23 cellular contexts compared by ENCODE assay signal in genomic region chr20:23138226-23138625, GRCh38. TPM values are rescaled to one million over a fixed set of nuclear protein-coding genes. Genes with fewer than 3 reads are reported as not detected.
"Had no signal": no experiment of that assay in that cellular context is flagged by ENCODE, and none has a peak within 500 bp of the region (broad histone marks: within the 10 kb centered on the region; RNA-seq: fewer than 3 reads in every experiment).

No MANE protein-coding gene starts in this region.

- DNase-seq: activated CD4-positive, alpha-beta T cell treated with anti-CD3 and anti-CD28 coated beads, Interleukin-2, amount 10 ng/mL, durations not matched to agents 7 days and 5 days; activated CD8-positive, alpha-beta T cell treated with anti-CD3 and anti-CD28 coated beads, Interleukin-2, amount 10 ng/mL, durations not matched to agents 7 days and 5 days; activated effector memory CD4-positive, alpha-beta T cell treated with Interleukin-2 at 50 U/mL for 16 hours; activated naive CD4-positive, alpha-beta T cell treated with anti-CD3 and anti-CD28 coated beads, Interleukin-2, amount 50 U/mL, for 16 hours; activated T-cell treated with anti-CD3 and anti-CD28 coated beads, Interleukin-2, amount 50 U/mL, for 4 hours; cortex of kidney; effector CD4-positive, alpha-beta T cell; left cardiac atrium; mesenchymal stem cell; mucosa of descending colon; naive B cell; pancreas; stimulated activated CD4-positive, alpha-beta T cell treated with anti-CD3 and anti-CD28 coated beads, Interleukin-4, amount 100 ng/mL, for 24 hours; testis had no signal

- H3K27me3 Mint-ChIP-seq: naive B cell; stimulated activated memory B cell treated with anti-CD40 and anti-IgM and Interleukin-4, amounts not matched to agents 10 μg/mL and 1 μg/mL and 100 μg/mL, for 72 hours; type B pancreatic cell had no signal

- H3K27ac Mint-ChIP-seq: activated CD4-positive, alpha-beta T cell treated with anti-CD3 and anti-CD28 coated beads, Interleukin-2, amount 10 ng/mL, durations not matched to agents 7 days and 5 days; activated CD8-positive, alpha-beta T cell treated with anti-CD3 and anti-CD28 coated beads, Interleukin-2, amount 10 ng/mL, durations not matched to agents 7 days and 5 days; naive B cell; neural progenitor cell; stimulated activated memory B cell treated with anti-CD40 and anti-IgM and Interleukin-4, amounts not matched to agents 10 μg/mL and 1 μg/mL and 100 μg/mL, for 72 hours; type B pancreatic cell had no signal

- H3K36me3 Mint-ChIP-seq: naive B cell; neural progenitor cell; stimulated activated memory B cell treated with anti-CD40 and anti-IgM and Interleukin-4, amounts not matched to agents 10 μg/mL and 1 μg/mL and 100 μg/mL, for 72 hours; type B pancreatic cell had no signal

- ATAC-seq: activated CD4-positive, CD25-positive, alpha-beta regulatory T cell treated with anti-CD3 and anti-CD28 coated beads, Interleukin-2, amount 50 U/mL, for 24 hours; activated CD8-positive, alpha-beta T cell treated with anti-CD3 and anti-CD28 coated beads, Interleukin-2, amount 10 ng/mL, durations not matched to agents 7 days and 5 days; activated T-cell treated with anti-CD3 and anti-CD28 coated beads, Interleukin-2, amount 50 U/mL, for 4 hours; left cardiac atrium; mucosa of descending colon; pancreas; right lobe of liver; stimulated activated memory B cell treated with anti-CD40 and anti-IgM and Interleukin-4, amounts not matched to agents 10 μg/mL and 1 μg/mL and 100 μg/mL, for 72 hours had no signal

- H2AFZ ChIP-seq: neural progenitor cell had no signal

- H3K9me3 ChIP-seq: adrenal gland, breast epithelium, esophagus muscularis mucosa, mucosa of descending colon, pancreas, right lobe of liver, testis had no signal

- H3K27ac ChIP-seq: adrenal gland, breast epithelium, esophagus muscularis mucosa, neural progenitor cell, pancreas, right lobe of liver, testis had no signal

- H3K4me3 ChIP-seq: adrenal gland, breast epithelium, esophagus muscularis mucosa, mucosa of descending colon, neural progenitor cell, pancreas, right lobe of liver, smooth muscle cell, testis had no signal

- H3K27me3 ChIP-seq: adrenal gland, breast epithelium, esophagus muscularis mucosa, neural progenitor cell, pancreas, right lobe of liver, testis had no signal

- H3K4me2 ChIP-seq: neural progenitor cell, smooth muscle cell had no signal

- H3K4me1 ChIP-seq: neural progenitor cell, pancreas, right lobe of liver had no signal

- H3K36me3 ChIP-seq: adrenal gland, breast epithelium, esophagus muscularis mucosa, neural progenitor cell, pancreas, right lobe of liver had no signal

- H3K4me1 Mint-ChIP-seq: stimulated activated memory B cell treated with anti-CD40 and anti-IgM and Interleukin-4, amounts not matched to agents 10 μg/mL and 1 μg/mL and 100 μg/mL, for 72 hours had no signal

- H3K9ac ChIP-seq: neural progenitor cell had no signal

- H3K9me3 Mint-ChIP-seq: activated CD4-positive, alpha-beta T cell treated with anti-CD3 and anti-CD28 coated beads, Interleukin-2, amount 10 ng/mL, durations not matched to agents 7 days and 5 days; activated T-cell treated with anti-CD3 and anti-CD28 coated beads, Interleukin-2, amount 50 U/mL, for 4 hours; naive B cell; neural progenitor cell; stimulated activated memory B cell treated with anti-CD40 and anti-IgM and Interleukin-4, amounts not matched to agents 10 μg/mL and 1 μg/mL and 100 μg/mL, for 72 hours had no signal

- H3K4me3 Mint-ChIP-seq: activated CD4-positive, alpha-beta T cell treated with anti-CD3 and anti-CD28 coated beads, Interleukin-2, amount 10 ng/mL, durations not matched to agents 7 days and 5 days; activated CD8-positive, alpha-beta T cell treated with anti-CD3 and anti-CD28 coated beads, Interleukin-2, amount 10 ng/mL, durations not matched to agents 7 days and 5 days; activated T-cell treated with anti-CD3 and anti-CD28 coated beads, Interleukin-2, amount 50 U/mL, for 4 hours; naive B cell; neural progenitor cell; stimulated activated memory B cell treated with anti-CD40 and anti-IgM and Interleukin-4, amounts not matched to agents 10 μg/mL and 1 μg/mL and 100 μg/mL, for 72 hours; type B pancreatic cell had no signal

RNA-seq across cellular contexts. Expression of gene CD93, which starts 52.1 kb away (rescaled TPM):
- total RNA-seq: smooth muscle cell had no signal
- polyA plus RNA-seq: smooth muscle cell had no signal
